Comparison of ENCODE assay signal across 11 cellular contexts in genomic region chr20:20317195-20318113, GRCh38. TPM values are rescaled to one million over a fixed set of nuclear protein-coding genes. Genes with fewer than 3 reads are reported as not detected.
DNase-seq lines count a peak whose midpoint lies in the region; ATAC-seq, FAIRE-seq and TF ChIP-seq lines count a peak whose summit lies in the region.
"Had no signal": no experiment of that assay in that cellular context is flagged by ENCODE, and none has a peak within 500 bp of the region (broad histone marks: within the 10 kb centered on the region; RNA-seq: fewer than 3 reads in every experiment).

No MANE protein-coding gene starts in this region.

- TF ChIP-seq CTCF in activated B cell treated with CpG ODN at 0.5 μM for 24 hours (IDR thresholded peaks at IDR 0.05) (no peak), GM20000 (IDR thresholded peaks at IDR 0.05; ENCODE audit: extremely low read depth, missing control alignments) (no peak)

- H3K4me3 Mint-ChIP-seq in activated B cell treated with CpG ODN at 0.5 μM for 24 hours, result peak overlapping the region; percentile 24
- H3K4me3 Mint-ChIP-seq: activated CD4-positive, alpha-beta T cell treated with anti-CD3 and anti-CD28 coated beads, Interleukin-2, amount 10 ng/mL, durations not matched to agents 24 days and 14 days had no signal

- FAIRE-seq in frontal cortex (lab: Jason Lieb, UNC), result no peak

- intact Hi-C loops in activated B cell treated with CpG ODN at 0.5 μM for 24 hours (cut with micrococcal nuclease) (no loop called here), posterior vena cava (cut with DNase I) (no loop called here)

- H3K27ac Mint-ChIP-seq in activated B cell treated with CpG ODN at 0.5 μM for 24 hours, result no peak overlapping the region
- H3K27ac Mint-ChIP-seq: activated CD4-positive, alpha-beta T cell treated with anti-CD3 and anti-CD28 coated beads, Interleukin-2, amount 10 ng/mL, durations not matched to agents 24 days and 14 days had no signal

- no peaks in the 10 kb centered on the region for H3K36me3 Mint-ChIP-seq in activated B cell treated with CpG ODN at 0.5 μM for 24 hours (ENCODE audit: low read depth)

- DNase-seq in CD1c-positive myeloid dendritic cell (ENCODE audit: extremely low spot score), result peak; percentile 42
- DNase-seq in activated B cell treated with CpG ODN at 0.5 μM for 24 hours, result no peak
- no peak for DNase-seq in activated naive CD4-positive, alpha-beta T cell treated with anti-CD3 and anti-CD28 coated beads, Interleukin-2, amount 50 U/mL, for 16 hours
- DNase-seq in posterior vena cava (ENCODE audit: low spot score), result no peak
- DNase-seq in GM20000 (ENCODE audit: low spot score), result no peak
- no peak for DNase-seq in frontal cortex (ENCODE audit: low spot score in 2 of 2)
- DNase-seq: activated CD4-positive, alpha-beta T cell treated with anti-CD3 and anti-CD28 coated beads, Interleukin-2, amount 10 ng/mL, durations not matched to agents 24 days and 14 days; IMR-90 had no signal

- POLR2A ChIA-PET in activated B cell treated with CpG ODN at 0.5 μM for 24 hours (lab: Charles Lee), result no interaction called here

- CTCF ChIA-PET in activated B cell treated with CpG ODN at 0.5 μM for 24 hours (lab: Charles Lee), result no interaction called here

- peaks cover 5% of the 10 kb centered on the region for H3K27me3 Mint-ChIP-seq in activated B cell treated with CpG ODN at 0.5 μM for 24 hours

- peaks cover 8% of the 10 kb centered on the region for H3K4me1 Mint-ChIP-seq in activated B cell treated with CpG ODN at 0.5 μM for 24 hours
- H3K4me1 Mint-ChIP-seq: activated CD4-positive, alpha-beta T cell treated with anti-CD3 and anti-CD28 coated beads, Interleukin-2, amount 10 ng/mL, durations not matched to agents 24 days and 14 days had no signal

- ATAC-seq in GM21360 (IDR thresholded peaks at IDR 0.05; ENCODE audit: unreplicated experiment) (peak; percentile 85), HG03342 (IDR thresholded peaks at IDR 0.05; ENCODE audit: unreplicated experiment) (peak; percentile 87), activated B cell treated with CpG ODN at 0.5 μM for 24 hours (ENCODE audit: low read depth) (peak; percentile 76)

- H3K9me3 Mint-ChIP-seq in activated B cell treated with CpG ODN at 0.5 μM for 24 hours, result peaks cover 10% of the 10 kb centered on the region
- H3K9me3 Mint-ChIP-seq: activated CD4-positive, alpha-beta T cell treated with anti-CD3 and anti-CD28 coated beads, Interleukin-2, amount 10 ng/mL, durations not matched to agents 24 days and 14 days had no signal

RNA-seq across cellular contexts. Expression of gene INSM1, which starts 50.5 kb away (rescaled TPM):
- total RNA-seq in activated B cell treated with CpG ODN at 0.5 μM for 24 hours, result not detected in 2 replicates
- total RNA-seq in posterior vena cava, result not detected
- total RNA-seq in frontal cortex, result 8.6 TPM
- total RNA-seq: IMR-90, mononuclear cell had no signal
